ENCODE assay signal across 17 cellular contexts in genomic region chr19:36092566-36092965, GRCh38. TPM values are rescaled to one million over a fixed set of nuclear protein-coding genes. Genes with fewer than 3 reads are reported as not detected.
"Had no signal": no experiment of that assay in that cellular context is flagged by ENCODE, and none has a peak within 500 bp of the region (broad histone marks: within the 10 kb centered on the region; RNA-seq: fewer than 3 reads in every experiment).

No MANE protein-coding gene starts in this region.

- H3K36me3 ChIP-seq: breast epithelium had no signal

- H3K9me3 ChIP-seq: breast epithelium had no signal

- H3K27ac ChIP-seq: breast epithelium, VCaP had no signal

- H3K4me3 ChIP-seq: breast epithelium had no signal

- H3K27me3 Mint-ChIP-seq: activated naive CD8-positive, alpha-beta T cell; naive thymus-derived CD4-positive, alpha-beta T cell; progenitor cell of endocrine pancreas; type B pancreatic cell had no signal

- H3K4me1 ChIP-seq: breast epithelium had no signal

- H3K9me3 Mint-ChIP-seq: naive thymus-derived CD4-positive, alpha-beta T cell; type B pancreatic cell had no signal

- H3K27ac Mint-ChIP-seq: progenitor cell of endocrine pancreas, type B pancreatic cell had no signal

- H3K27me3 ChIP-seq: breast epithelium had no signal

- ATAC-seq: left lobe of liver; naive thymus-derived CD4-positive, alpha-beta T cell; right cardiac atrium had no signal

- H3K4me3 Mint-ChIP-seq: naive thymus-derived CD4-positive, alpha-beta T cell; type B pancreatic cell had no signal

- FAIRE-seq: islet of Langerhans, small intestine had no signal

- DNase-seq: activated CD4-positive, alpha-beta T cell treated with anti-CD3 and anti-CD28 coated beads for 4 hours; aorta; effector CD8-positive, alpha-beta T cell; foreskin melanocyte; mammary epithelial cell; right cardiac atrium; SIG-M5; small intestine had no signal

RNA-seq across cellular contexts. Expression of gene OVOL3, which starts 18.4 kb away (rescaled TPM):
- total RNA-seq: aorta; breast epithelium; left lobe of liver; mammary epithelial cell; mononuclear cell; naive thymus-derived CD4-positive, alpha-beta T cell; progenitor cell of endocrine pancreas; right cardiac atrium had no signal
- polyA plus RNA-seq: aorta; mammary epithelial cell; naive thymus-derived CD4-positive, alpha-beta T cell; right cardiac atrium; small intestine had no signal
